Comparison of ENCODE assay signal across 14 cellular contexts in genomic region chr14:22791302-22791701, GRCh38. TPM values are rescaled to one million over a fixed set of nuclear protein-coding genes. Genes with fewer than 3 reads are reported as not detected.
DNase-seq lines count a peak whose midpoint lies in the region; ATAC-seq and TF ChIP-seq lines count a peak whose summit lies in the region.
"Had no signal": no experiment of that assay in that cellular context is flagged by ENCODE, and none has a peak within 500 bp of the region (broad histone marks: within the 10 kb centered on the region; RNA-seq: fewer than 3 reads in every experiment).

No MANE protein-coding gene starts in this region.

- no TSS peak for BruUV-seq in IMR-90 (replicated peaks; lab: Mats Ljungman, UMichigan)

- peaks cover 0 to 8% (median 0%) of the 10 kb centered on the region in 11 experiments; a peak in 2 of 22 replicates for H4K20me1 ChIP-seq in BLaER1 treated with 17β-estradiol and CSF1 and Interleukin-3, amounts not matched to agents 10 nM and 100 nM
- no peaks in the 10 kb centered on the region for H4K20me1 ChIP-seq in IMR-90 (ENCODE audit: insufficient read depth, low read length)

- H3K79me1 ChIP-seq in IMR-90 (ENCODE audit: low read depth in 1 of 2, low read length in 2 of 2), result no peaks in the 10 kb centered on the region

- ATAC-seq in IMR-90 (ENCODE audit: low read depth) (peak; percentile 97), mucosa of descending colon (peak; percentile 25), GM19395 (IDR thresholded peaks at IDR 0.05; ENCODE audit: unreplicated experiment) (no peak), HG03439 (IDR thresholded peaks at IDR 0.05; ENCODE audit: unreplicated experiment) (no peak), HG03196 (IDR thresholded peaks at IDR 0.05; ENCODE audit: unreplicated experiment) (no peak), GM18858 (IDR thresholded peaks at IDR 0.05; ENCODE audit: unreplicated experiment) (no peak)
- ATAC-seq: natural killer cell had no signal

- peaks cover 0 to 36% (median 0%) of the 10 kb centered on the region in 11 experiments; a peak in 10 of 22 replicates for H3K36me3 ChIP-seq in BLaER1 treated with 17β-estradiol and CSF1 and Interleukin-3, amounts not matched to agents 10 nM and 100 nM
- H3K36me3 ChIP-seq in IMR-90 (ENCODE audit: control insufficient read depth, insufficient read depth, low read length), result no peaks in the 10 kb centered on the region
- H3K36me3 ChIP-seq in brain microvascular endothelial cell (replicated peaks), result no peaks in the 10 kb centered on the region
- H3K36me3 ChIP-seq in mucosa of descending colon (ENCODE audit: low read depth), result no peaks in the 10 kb centered on the region

- H2BK15ac ChIP-seq in IMR-90 (ENCODE audit: low read depth, low read length), result no peak overlapping the region

- no peak overlapping the region for H4K91ac ChIP-seq in IMR-90 (ENCODE audit: insufficient read depth, low read depth, low read length)

- peaks cover 4% of the 10 kb centered on the region; the same call in 1 of the 2 replicates for H3K9me1 ChIP-seq in IMR-90 (ENCODE audit: insufficient read depth, low read length)

- peak overlapping the region; percentile 50 for H2AK9ac ChIP-seq in IMR-90 (replicated peaks; ENCODE audit: low read depth, low read length, poor library complexity)

- H2BK20ac ChIP-seq in IMR-90 (ENCODE audit: low read depth, low read length), result no peak overlapping the region

- no peak for TF ChIP-seq RAD21 in IMR-90 (IDR thresholded peaks at IDR 0.05; ENCODE audit: low read length)

- dilution Hi-C loops in IMR-90 (cut with HindIII; ENCODE audit: low sequenced_read_pairs, unreplicated experiment), result no loop called here

- H3K9ac ChIP-seq in BLaER1 treated with 17β-estradiol and CSF1 and Interleukin-3, amounts not matched to agents 10 nM and 100 nM, result peak overlapping the region in 5 of 11 experiments; percentile 7 to 56 (median 32); a peak in 7 of 22 replicates
- H3K9ac ChIP-seq in IMR-90 (ENCODE audit: low read depth, low read length), result no peak overlapping the region

- peaks cover 23 to 93% (median 36%) of the 10 kb centered on the region in 10 experiments for H3K4me1 ChIP-seq in BLaER1 treated with 17β-estradiol and CSF1 and Interleukin-3, amounts not matched to agents 10 nM and 100 nM
- H3K4me1 ChIP-seq in IMR-90 (ENCODE audit: control insufficient read depth, insufficient read depth, low read length), result no peaks in the 10 kb centered on the region
- H3K4me1 ChIP-seq in mucosa of descending colon (ENCODE audit: low read depth), result no peaks in the 10 kb centered on the region

- TF ChIP-seq POLR2A in IMR-90 (IDR thresholded peaks at IDR 0.05; ENCODE audit: low read depth, low read length), result no peak

- POLR2A ChIA-PET in IMR-90 (lab: Charles Lee; ENCODE audit: unreplicated experiment), result no interaction called here

- no peak overlapping the region for H3K4ac ChIP-seq in IMR-90 (ENCODE audit: low read depth, low read length)

- in situ Hi-C loops in IMR-90 (cut with MboI; ENCODE audit: low sequenced_read_pairs) (no loop called here), brain microvascular endothelial cell (cut with HindIII; ENCODE audit: low pct_ligation_motif_present, low sequenced_read_pairs) (no loop called here)

- no peak overlapping the region for H2BK5ac ChIP-seq in IMR-90 (ENCODE audit: low read depth, low read length, poor library complexity, severe bottlenecking)

- peak; percentile 91 for DNase-seq in IMR-90
- peak; percentile 47 for DNase-seq in brain microvascular endothelial cell
- no peak for DNase-seq in mucosa of descending colon
- DNase-seq: activated CD8-positive, alpha-beta memory T cell treated with anti-CD3 and anti-CD28 coated beads for 24 hours; DMS53; glutamatergic neuron; natural killer cell; NCI-H2171; stimulated activated CD4-positive, alpha-beta T cell treated with anti-CD3 and anti-CD28 coated beads, Interleukin-4, amount 100 ng/mL, for 1 hour had no signal

- no peak overlapping the region for H3K4me3 ChIP-seq in BLaER1 treated with 17β-estradiol and CSF1 and Interleukin-3, amounts not matched to agents 10 nM and 100 nM
- H3K4me3 ChIP-seq in IMR-90 (ENCODE audit: insufficient read depth, low read depth, low read length) (no peak overlapping the region), brain microvascular endothelial cell (ENCODE audit: low read depth, low read length) (no peak overlapping the region), mucosa of descending colon (no peak overlapping the region)

- H2BK120ac ChIP-seq in IMR-90 (ENCODE audit: low read depth, low read length), result no peak overlapping the region

- no peaks in the 10 kb centered on the region for H3K27me3 ChIP-seq in BLaER1 treated with 17β-estradiol and CSF1 and Interleukin-3, amounts not matched to agents 10 nM and 100 nM
- peaks cover 5% of the 10 kb centered on the region for H3K27me3 ChIP-seq in IMR-90 (ENCODE audit: control insufficient read depth, insufficient read depth, low read length)
- no peaks in the 10 kb centered on the region for H3K27me3 ChIP-seq in brain microvascular endothelial cell (replicated peaks)

- H3K18ac ChIP-seq in IMR-90 (ENCODE audit: low read depth, low read length), result no peak overlapping the region

- TF ChIP-seq CTCF in IMR-90 (conservative IDR thresholded peaks at IDR 0.05; ENCODE audit: low read depth, low read length) (no peak), brain microvascular endothelial cell (IDR thresholded peaks at IDR 0.05; ENCODE audit: low read depth, low read length, missing control alignments) (no peak), mucosa of descending colon (IDR thresholded peaks at IDR 0.05) (no peak)

- intact Hi-C loops in IMR-90 (cut with micrococcal nuclease) (no loop called here), mucosa of descending colon (cut with DNase I, micrococcal nuclease) (no loop called here)

- H3K56ac ChIP-seq in IMR-90 (ENCODE audit: extremely low read depth, insufficient read depth, low read length), result no peak overlapping the region

- H3K14ac ChIP-seq in IMR-90 (replicated peaks; ENCODE audit: low read depth, low read length), result no peak overlapping the region

- H3K4me2 ChIP-seq in BLaER1 treated with 17β-estradiol and CSF1 and Interleukin-3, amounts not matched to agents 10 nM and 100 nM, result peak overlapping the region in 10 of 11 experiments; percentile 26 to 91 (median 60); a peak in 16 of 22 replicates
- H3K4me2 ChIP-seq in IMR-90 (ENCODE audit: low read depth, low read length), result no peak overlapping the region

- H3K23ac ChIP-seq in IMR-90 (ENCODE audit: low read depth, low read length), result no peak overlapping the region

- H3K27ac ChIP-seq in BLaER1 treated with 17β-estradiol and CSF1 and Interleukin-3, amounts not matched to agents 10 nM and 100 nM, result peak overlapping the region in 10 of 11 experiments; percentile 12 to 76 (median 66); a peak in 17 of 22 replicates
- H3K27ac ChIP-seq in IMR-90 (ENCODE audit: insufficient read depth, low read length) (no peak overlapping the region), brain microvascular endothelial cell (no peak overlapping the region)

- WGBS in IMR-90 (ENCODE audit: extremely low coverage in 2 of 2, insufficient read length in 1 of 2), 2 experiments, result no CpG with 5 or more reads among the region's 3 CpGs

- peak overlapping the region; percentile 81 for H2AFZ ChIP-seq in IMR-90 (replicated peaks; ENCODE audit: low read length, poor library complexity)

- H4K8ac ChIP-seq in IMR-90 (ENCODE audit: low read depth in 2 of 2, low read length in 2 of 2), result no peak overlapping the region

- H3K9me3 ChIP-seq in BLaER1 treated with 17β-estradiol and CSF1 and Interleukin-3, amounts not matched to agents 10 nM and 100 nM (replicated peaks in 1 of 11), result peaks cover 0 to 17% (median 8%) of the 10 kb centered on the region in 11 experiments; a peak in 15 of 22 replicates
- H3K9me3 ChIP-seq in IMR-90 (ENCODE audit: control insufficient read depth, insufficient read depth, low read length) (no peaks in the 10 kb centered on the region), mucosa of descending colon (no peaks in the 10 kb centered on the region)

- CTCF ChIA-PET in IMR-90 (lab: Yijun Ruan, JAX), result no interaction called here

- no peak overlapping the region for H2AK5ac ChIP-seq in IMR-90 (ENCODE audit: low read depth, low read length)

- no peak overlapping the region for H4K5ac ChIP-seq in IMR-90 (ENCODE audit: low read depth, low read length)

TF ChIP-seq in IMR-90, 13 proteins besides CTCF, POLR2A, EP300 and RAD21:
- TF ChIP-seq CEBPB (IDR thresholded peaks at IDR 0.05; ENCODE audit: low read depth, low read length) (peak; percentile 32; the same call in 1 of the 2 replicates), FOS (IDR thresholded peaks at IDR 0.05; ENCODE audit: low read depth, low read length) (no peak), USF2 (IDR thresholded peaks at IDR 0.05; ENCODE audit: low read depth, low read length) (peak; percentile 90)
TF ChIP-seq in IMR-90: peak in this region for 2.

RNA-seq across cellular contexts. Expression of gene SLC7A7, which starts 23.9 kb away (rescaled TPM):
- total RNA-seq in IMR-90 (2012; rRNA removed) (1.4 and 2.0 TPM in 2 replicates), mucosa of descending colon (10 to 100 TPM in 2 of 3 donors, 1 to 10 TPM in 1; 7.6 to 13.7 (median 13.2) TPM)
- 1.4 and 1.8 TPM in 2 replicates for polyA plus RNA-seq in IMR-90 (2012; rRNA removed)
- polyA plus RNA-seq in IMR-90 (2012; cell fraction: cytosol; rRNA removed), result 1.5 and 2.2 TPM in 2 replicates
- 3.9 and 11.9 TPM in 2 replicates for polyA plus RNA-seq in IMR-90 (2012; cell fraction: nucleus; rRNA removed; ENCODE audit: low replicate concordance)

RNA-seq across cellular contexts. Expression of gene OXA1L, which starts 24.8 kb away (rescaled TPM):
- total RNA-seq in IMR-90 (2012; rRNA removed) (40.0 and 47.3 TPM in 2 replicates), mucosa of descending colon (100 to 1,000 TPM in 2 of 3 donors, 10 to 100 TPM in 1; 97.1 to 137 (median 115) TPM)
- polyA plus RNA-seq in IMR-90 (2012; rRNA removed), result 113 and 161 TPM in 2 replicates
- 55.0 and 68.3 TPM in 2 replicates for polyA plus RNA-seq in IMR-90 (2012; cell fraction: cytosol; rRNA removed)
- polyA plus RNA-seq in IMR-90 (2012; cell fraction: nucleus; rRNA removed; ENCODE audit: low replicate concordance), result 122 and 328 TPM in 2 replicates

RNA-seq across cellular contexts. Expression of gene MRPL52, which starts 38.4 kb away (rescaled TPM):
- total RNA-seq in IMR-90 (2012; rRNA removed), result 23.9 and 51.4 TPM in 2 replicates
- 33.1 and 45.7 TPM in 2 replicates for polyA plus RNA-seq in IMR-90 (2012; rRNA removed)
- 114 and 912 TPM in 2 replicates for polyA plus RNA-seq in IMR-90 (2012; cell fraction: cytosol; rRNA removed)
- polyA plus RNA-seq in IMR-90 (2012; cell fraction: nucleus; rRNA removed; ENCODE audit: low replicate concordance), result 35.8 and 40.4 TPM in 2 replicates
- total RNA-seq in mucosa of descending colon, result 10 to 100 TPM; 59.1 to 79.1 (median 64.5) TPM

RNA-seq across cellular contexts. Expression of gene MMP14, which starts 45.1 kb away (rescaled TPM):
- total RNA-seq in IMR-90 (2012; rRNA removed) (124 and 156 TPM in 2 replicates), mucosa of descending colon (100 to 1,000 TPM in 2 of 3 donors, 10 to 100 TPM in 1; 48.1 to 161 (median 104) TPM)
- 315 and 375 TPM in 2 replicates for polyA plus RNA-seq in IMR-90 (2012; rRNA removed)
- polyA plus RNA-seq in IMR-90 (2012; cell fraction: cytosol; rRNA removed), result 185 and 358 TPM in 2 replicates
- polyA plus RNA-seq in IMR-90 (2012; cell fraction: nucleus; rRNA removed; ENCODE audit: low replicate concordance), result 492 and 622 TPM in 2 replicates

Comparison
In these comparisons a context has a peak if more than half of its experiments do, and no peak if none do; other contexts are left out.
1. H3K27ac ChIP-seq: peak in BLaER1 treated with 17β-estradiol and CSF1 and Interleukin-3, amounts not matched to agents 10 nM and 100 nM (10 of 11); none in IMR-90 (single experiment) and brain microvascular endothelial cell (single experiment).
2. ATAC-seq: peak in IMR-90 (single experiment) and mucosa of descending colon (single experiment); none in GM19395 (single experiment), HG03439 (single experiment), HG03196 (single experiment) and GM18858 (single experiment).
3. DNase-seq: peak in IMR-90 (single experiment) and brain microvascular endothelial cell (single experiment); none in mucosa of descending colon (0 of 3).